Comparison of ENCODE assay signal across 9 cellular contexts in genomic region chr9:127926961-127927456, GRCh38. TPM values are rescaled to one million over a fixed set of nuclear protein-coding genes. Genes with fewer than 3 reads are reported as not detected.
DNase-seq lines count a peak whose midpoint lies in the region; ATAC-seq, FAIRE-seq and TF ChIP-seq lines count a peak whose summit lies in the region.
"Had no signal": no experiment of that assay in that cellular context is flagged by ENCODE, and none has a peak within 500 bp of the region (broad histone marks: within the 10 kb centered on the region; RNA-seq: fewer than 3 reads in every experiment).

No MANE protein-coding gene starts in this region.

- H3K79me2 ChIP-seq in HepG2 (ENCODE audit: insufficient read depth, low read length) (no peaks in the 10 kb centered on the region), keratinocyte (ENCODE audit: control insufficient read depth, insufficient read depth, low read length) (no peaks in the 10 kb centered on the region)

- dilution Hi-C loops in keratinocyte (cut with MboI; ENCODE audit: extremely low pct_ligation_motif_present, low sequenced_read_pairs), result loop anchor here (25.0 kb wide), 1 partner anchor 135 kb away; the partner anchor contains the start of genes NAIF1 and SLC25A25

- H3K4me1 ChIP-seq in HepG2 (ENCODE audit: insufficient read depth, low read length) (peaks cover 37% of the 10 kb centered on the region), right lobe of liver (peaks cover 0 to 6% (median 2%) of the 10 kb centered on the region in 4 donors), keratinocyte (ENCODE audit: control insufficient read depth, extremely low read depth, insufficient read depth, low read length) (peaks cover 33% of the 10 kb centered on the region)

- H3K4me3 ChIP-seq in HepG2 (replicated peaks in 1 of 3; ENCODE audit: insufficient read depth in 1 of 3, low read depth in 2 of 3, low read length in 3 of 3) (no peak overlapping the region), right lobe of liver (no peak overlapping the region), keratinocyte (ENCODE audit: control insufficient read depth in 2 of 3, extremely low read depth in 1 of 3, insufficient read depth in 2 of 3, low read depth in 1 of 3, low read length in 3 of 3) (peak overlapping the region; percentile 48 to 66 (median 59))

- H3K9ac ChIP-seq in HepG2 (ENCODE audit: insufficient read depth, low read depth, low read length) (no peak overlapping the region), keratinocyte (ENCODE audit: control insufficient read depth, extremely low read depth, insufficient read depth, low read length) (peak overlapping the region; percentile 64)

- H3K36me3 ChIP-seq in HepG2 (replicated peaks in 1 of 2; ENCODE audit: control insufficient read depth in 1 of 2, insufficient read depth in 2 of 2, low read length in 2 of 2) (no peaks in the 10 kb centered on the region), right lobe of liver (no peaks in the 10 kb centered on the region), keratinocyte (ENCODE audit: control insufficient read depth in 2 of 2, extremely low read depth in 1 of 2, insufficient read depth in 2 of 2, low read length in 2 of 2) (no peaks in the 10 kb centered on the region)
- H3K36me3 ChIP-seq: pancreas had no signal

- H3K4me3 Mint-ChIP-seq in activated naive CD8-positive, alpha-beta T cell treated with anti-CD3 and anti-CD28 coated beads, Interleukin-2, amount 10 ng/mL, durations not matched to agents 7 days and 5 days, result peak overlapping the region; percentile 79

- H4K20me1 ChIP-seq in HepG2 (ENCODE audit: insufficient read depth, low read length), result no peaks in the 10 kb centered on the region
- H4K20me1 ChIP-seq in keratinocyte (ENCODE audit: control insufficient read depth, extremely low read depth, insufficient read depth, low read length), result no peaks in the 10 kb centered on the region

- 73% methylated on average over 23 of the region's 37 CpGs for WGBS in HepG2 (ENCODE audit: low lambda C conversion rate)
- 20% methylated on average over 1 of the region's 37 CpGs for WGBS in right lobe of liver (ENCODE audit: insufficient coverage, low coverage, low lambda C conversion rate, missing lambda C conversion rate)

- no peak for TF ChIP-seq RAD21 in HepG2 (CRISPR knock-in tag; IDR thresholded peaks at IDR 0.05)

- no peak for ATAC-seq in HepG2
- no peak for ATAC-seq in right lobe of liver
- ATAC-seq in activated naive CD8-positive, alpha-beta T cell treated with anti-CD3 and anti-CD28 coated beads, Interleukin-2, amount 10 ng/mL, durations not matched to agents 7 days and 5 days (ENCODE audit: low read depth), result peak; percentile 14
- ATAC-seq in GM21576 (IDR thresholded peaks at IDR 0.05; ENCODE audit: unreplicated experiment), result no peak
- ATAC-seq in HG02642 (IDR thresholded peaks at IDR 0.05; ENCODE audit: poor library complexity, unreplicated experiment), result no peak

- no peaks in the 10 kb centered on the region for H3K9me3 Mint-ChIP-seq in activated naive CD8-positive, alpha-beta T cell treated with anti-CD3 and anti-CD28 coated beads, Interleukin-2, amount 10 ng/mL, durations not matched to agents 7 days and 5 days

- H3K9me3 ChIP-seq in HepG2 (ENCODE audit: low read length), result no peaks in the 10 kb centered on the region
- H3K9me3 ChIP-seq in right lobe of liver, result no peaks in the 10 kb centered on the region
- H3K9me3 ChIP-seq in keratinocyte (ENCODE audit: control insufficient read depth, low read depth, low read length), result no peaks in the 10 kb centered on the region
- H3K9me3 ChIP-seq: pancreas had no signal

- intact Hi-C loops in HepG2 (cut with micrococcal nuclease; ENCODE audit: unreplicated experiment) (no loop called here), right lobe of liver (cut with DNase I) (loop anchor here (10.0 kb wide), 2 partner anchors 332 to 422 kb away; no protein-coding TSS in a partner anchor)

- TF ChIP-seq CTCF in HepG2 (CRISPR knock-in tag; IDR thresholded peaks at IDR 0.05) (no peak), right lobe of liver (IDR thresholded peaks at IDR 0.05) (no peak), keratinocyte (optimal IDR thresholded peaks at IDR 0.05 in 1 of 3, IDR thresholded peaks at IDR 0.05 in 1 of 3, conservative IDR thresholded peaks at IDR 0.05 in 1 of 3; ENCODE audit: extremely low read depth in 1 of 3, insufficient read depth in 2 of 3, low read length in 3 of 3) (no peak)

- H3K27me3 Mint-ChIP-seq in activated naive CD8-positive, alpha-beta T cell treated with anti-CD3 and anti-CD28 coated beads, Interleukin-2, amount 10 ng/mL, durations not matched to agents 7 days and 5 days, result peaks cover 15% of the 10 kb centered on the region

- H3K27ac ChIP-seq in HepG2 (ENCODE audit: extremely low read length, insufficient read depth, low read length) (no peak overlapping the region), right lobe of liver (no peak overlapping the region), keratinocyte (ENCODE audit: control insufficient read depth, insufficient read depth, low read length) (peak overlapping the region; percentile 23)
- H3K27ac ChIP-seq: pancreas had no signal

- no peak for DNase-seq in HepG2 (ENCODE audit: low spot score)
- no peak for DNase-seq in right lobe of liver
- no peak for DNase-seq in activated naive CD8-positive, alpha-beta T cell treated with anti-CD3 and anti-CD28 coated beads, Interleukin-2, amount 10 ng/mL, durations not matched to agents 7 days and 5 days
- DNase-seq in keratinocyte (ENCODE audit: low read depth, low spot score), result no peak
- DNase-seq in anterior cingulate cortex (lab: John Stamatoyannopoulos, UW), result no peak
- no peak for DNase-seq in amniotic stem cell (lab: John Stamatoyannopoulos, UW)

- in situ Hi-C loops in HepG2 (cut with HindIII; ENCODE audit: extremely low pct_ligation_motif_present, low pct_unique_long_range_greater_than_20kb), result loop anchor here (5.0 to 10.0 kb wide), 2 partner anchors 330 to 422 kb away; no protein-coding TSS in a partner anchor

- no TSS peak for BruUV-seq in HepG2 (replicated peaks; lab: Mats Ljungman, UMichigan)

- TF ChIP-seq POLR2A in HepG2 (IDR thresholded peaks at IDR 0.05; ENCODE audit: insufficient read depth in 1 of 2, low read depth in 2 of 2, low read length in 2 of 2) (no peak), right lobe of liver (IDR thresholded peaks at IDR 0.05) (no peak)

- H3K4me2 ChIP-seq in HepG2 (ENCODE audit: low read depth, low read length) (peak overlapping the region; percentile 7; the same call in 1 of the 2 replicates), keratinocyte (ENCODE audit: control insufficient read depth, extremely low read depth, insufficient read depth, low read depth, low read length) (peak overlapping the region; percentile 71)

- H3K9me1 ChIP-seq in keratinocyte (ENCODE audit: control insufficient read depth, extremely low read depth, insufficient read depth, low read length), result no peaks in the 10 kb centered on the region

- POLR2A ChIA-PET in HepG2 (lab: Yijun Ruan, JAX), result no interaction called here
- POLR2A ChIA-PET in activated naive CD8-positive, alpha-beta T cell treated with anti-CD3 and anti-CD28 coated beads, Interleukin-2, amount 10 ng/mL, durations not matched to agents 7 days and 5 days (lab: Charles Lee), result interaction anchor here (0.6 kb wide), 1 partner anchor 20 kb away, joined by 3 read pairs; no protein-coding TSS in a partner anchor

- CTCF ChIA-PET in HepG2 (lab: Yijun Ruan, JAX; ENCODE audit: low intra/inter-chr PET ratio, low total read pairs), result no interaction called here

- FAIRE-seq in HepG2 (lab: Jason Lieb, UNC) (no peak), keratinocyte (lab: Jason Lieb, UNC) (no peak)
- FAIRE-seq: pancreas had no signal

- H3K27me3 ChIP-seq in HepG2 (ENCODE audit: control insufficient read depth in 1 of 2, insufficient read depth in 2 of 2, low read length in 2 of 2) (peaks cover 0 to 38% of the 10 kb centered on the region in 2 experiments), right lobe of liver (peaks cover 0 to 9% of the 10 kb centered on the region in 2 donors), keratinocyte (ENCODE audit: control insufficient read depth, extremely low read depth, insufficient read depth, low read length) (no peaks in the 10 kb centered on the region)
- H3K27me3 ChIP-seq: pancreas had no signal

- peaks cover 15% of the 10 kb centered on the region for H3K4me1 Mint-ChIP-seq in activated naive CD8-positive, alpha-beta T cell treated with anti-CD3 and anti-CD28 coated beads, Interleukin-2, amount 10 ng/mL, durations not matched to agents 7 days and 5 days

- TF ChIP-seq EP300 in HepG2 (IDR thresholded peaks at IDR 0.05; ENCODE audit: low read depth in 2 of 2, low read length in 2 of 2) (no peak), HepG2 (CRISPR knock-in tag; IDR thresholded peaks at IDR 0.05; ENCODE audit: borderline replicate concordance) (no peak)

- no peak overlapping the region for H3K27ac Mint-ChIP-seq in activated naive CD8-positive, alpha-beta T cell treated with anti-CD3 and anti-CD28 coated beads, Interleukin-2, amount 10 ng/mL, durations not matched to agents 7 days and 5 days

- H3K36me3 Mint-ChIP-seq in activated naive CD8-positive, alpha-beta T cell treated with anti-CD3 and anti-CD28 coated beads, Interleukin-2, amount 10 ng/mL, durations not matched to agents 7 days and 5 days, result peaks cover 1% of the 10 kb centered on the region

- H2AFZ ChIP-seq in HepG2 (ENCODE audit: low read length) (no peak overlapping the region), keratinocyte (ENCODE audit: control insufficient read depth, low read length) (peak overlapping the region; percentile 35)

RNA-seq across cellular contexts. Expression of gene PIP5KL1, which starts 3.6 kb away (rescaled TPM):
- total RNA-seq in HepG2 (2016; rRNA removed; fragmentation: Illumina TruSeq; extraction: Trizol) (0.20 TPM in 1 of 2 replicates, not detected in the other), right lobe of liver (under 1 TPM in 3 of 6 experiments, not detected in 3; 0.58 to 0.81 (median 0.70) TPM)
- 0.51 TPM in 1 of 2 replicates, not detected in the other for total RNA-seq in HepG2 (2016; cell fraction: cytosol; rRNA removed; fragmentation: Illumina TruSeq; extraction: Trizol; ENCODE audit: low read depth)
- total RNA-seq in HepG2 (2016; cell fraction: insoluble cytoplasmic fraction; rRNA removed; fragmentation: Illumina TruSeq; extraction: Trizol), result 0.15 TPM in 1 of 2 replicates, not detected in the other
- not detected in 2 replicates for total RNA-seq in HepG2 (2016; cell fraction: membrane; rRNA removed; fragmentation: Illumina TruSeq; extraction: Trizol)
- 0.56 TPM in 1 of 2 replicates, not detected in the other for total RNA-seq in HepG2 (2016; cell fraction: nucleus; rRNA removed; fragmentation: Illumina TruSeq; extraction: Trizol)
- polyA plus RNA-seq in HepG2 (2011; rRNA removed) (0.44 and 0.49 TPM in 2 replicates), keratinocyte (2.4 to 5.2 TPM (median 4.4 TPM) in 3 replicates)
- 0.17 and 0.32 TPM in 2 replicates for polyA plus RNA-seq in HepG2 (2011; cell fraction: cytosol; rRNA removed)
- polyA plus RNA-seq in HepG2 (2011; cell fraction: nucleus; rRNA removed), result 5.3 and 9.9 TPM in 2 replicates
- polyA plus RNA-seq in HepG2 (2012), result 0.32 and 0.67 TPM in 2 replicates
- polyA plus RNA-seq in HepG2 (2016; cell fraction: cytosol; fragmentation: Illumina TruSeq; extraction: Trizol; ENCODE audit: low read depth), result 0.24 TPM in 1 of 2 replicates, not detected in the other
- not detected in 2 replicates for polyA plus RNA-seq in HepG2 (2016; cell fraction: insoluble cytoplasmic fraction; fragmentation: Illumina TruSeq; extraction: Trizol; ENCODE audit: low read depth)
- not detected in 2 replicates for polyA plus RNA-seq in HepG2 (2016; cell fraction: membrane; fragmentation: Illumina TruSeq; extraction: Trizol; ENCODE audit: low read depth)
- polyA plus RNA-seq in HepG2 (2016; cell fraction: nucleus; fragmentation: Illumina TruSeq; extraction: Trizol; ENCODE audit: insufficient read depth, low read depth), result 1.1 TPM in 1 of 2 replicates, not detected in the other
- polyA minus RNA-seq in HepG2 (2011; rRNA and poly(A)+ RNA removed; ENCODE audit: low replicate concordance), result 0.72 and 1.4 TPM in 2 replicates
- 0.88 TPM in 1 of 2 replicates, not detected in the other for polyA minus RNA-seq in HepG2 (2011; cell fraction: cytosol; rRNA and poly(A)+ RNA removed)
- 1.3 and 2.2 TPM in 2 replicates for polyA minus RNA-seq in HepG2 (2011; cell fraction: nucleus; rRNA and poly(A)+ RNA removed)
- total RNA-seq in activated naive CD8-positive, alpha-beta T cell treated with anti-CD3 and anti-CD28 coated beads, Interleukin-2, amount 10 ng/mL, durations not matched to agents 7 days and 5 days, result 1 to 10 TPM; 1.5 to 1.9 TPM
- 2.0 TPM for polyA plus RNA-seq in keratinocyte (2011; ENCODE audit: low read depth)
- 1.1 and 2.7 TPM in 2 replicates for polyA plus RNA-seq in keratinocyte (2011; cell fraction: cytosol; rRNA removed)
- 9.0 and 9.9 TPM in 2 replicates for polyA plus RNA-seq in keratinocyte (2011; cell fraction: nucleus; rRNA removed)
- 3.0 and 4.5 TPM in 2 replicates for polyA plus RNA-seq in keratinocyte (2012; ENCODE audit: low replicate concordance)
- polyA minus RNA-seq in keratinocyte, result 0.76 to 2.2 TPM (median 0.83 TPM) in 3 replicates
- polyA minus RNA-seq in keratinocyte (2011; cell fraction: cytosol; rRNA and poly(A)+ RNA removed), result 4.4 TPM
- 3.0 and 3.1 TPM in 2 replicates for polyA minus RNA-seq in keratinocyte (2011; cell fraction: nucleus; rRNA and poly(A)+ RNA removed)

RNA-seq across cellular contexts. Expression of gene ST6GALNAC4, which starts 10.2 kb away (rescaled TPM):
- total RNA-seq in HepG2 (2016; rRNA removed; fragmentation: Illumina TruSeq; extraction: Trizol) (14.8 and 18.8 TPM in 2 replicates), right lobe of liver (10 to 100 TPM in 3 of 6 experiments, 1 to 10 TPM in 3; 3.2 to 23.8 (median 11.2) TPM)
- total RNA-seq in HepG2 (2016; cell fraction: cytosol; rRNA removed; fragmentation: Illumina TruSeq; extraction: Trizol; ENCODE audit: low read depth), result 35.6 and 43.0 TPM in 2 replicates
- total RNA-seq in HepG2 (2016; cell fraction: insoluble cytoplasmic fraction; rRNA removed; fragmentation: Illumina TruSeq; extraction: Trizol), result 13.0 and 19.7 TPM in 2 replicates
- 47.7 and 65.6 TPM in 2 replicates for total RNA-seq in HepG2 (2016; cell fraction: membrane; rRNA removed; fragmentation: Illumina TruSeq; extraction: Trizol)
- 12.8 and 17.5 TPM in 2 replicates for total RNA-seq in HepG2 (2016; cell fraction: nucleus; rRNA removed; fragmentation: Illumina TruSeq; extraction: Trizol)
- polyA plus RNA-seq in HepG2 (2011; rRNA removed) (27.7 and 36.4 TPM in 2 replicates), keratinocyte (5.8 to 10.8 TPM (median 8.9 TPM) in 3 replicates)
- polyA plus RNA-seq in HepG2 (2011; cell fraction: cytosol; rRNA removed), result 26.2 and 47.9 TPM in 2 replicates
- polyA plus RNA-seq in HepG2 (2011; cell fraction: nucleus; rRNA removed), result 41.2 and 43.3 TPM in 2 replicates
- polyA plus RNA-seq in HepG2 (2012), result 14.8 and 21.6 TPM in 2 replicates
- polyA plus RNA-seq in HepG2 (2016; cell fraction: cytosol; fragmentation: Illumina TruSeq; extraction: Trizol; ENCODE audit: low read depth), result 55.5 and 75.3 TPM in 2 replicates
- 20.6 and 23.9 TPM in 2 replicates for polyA plus RNA-seq in HepG2 (2016; cell fraction: insoluble cytoplasmic fraction; fragmentation: Illumina TruSeq; extraction: Trizol; ENCODE audit: low read depth)
- polyA plus RNA-seq in HepG2 (2016; cell fraction: membrane; fragmentation: Illumina TruSeq; extraction: Trizol; ENCODE audit: low read depth), result 69.4 and 78.8 TPM in 2 replicates
- polyA plus RNA-seq in HepG2 (2016; cell fraction: nucleus; fragmentation: Illumina TruSeq; extraction: Trizol; ENCODE audit: insufficient read depth, low read depth), result 25.2 and 32.3 TPM in 2 replicates
- polyA minus RNA-seq in HepG2 (2011; rRNA and poly(A)+ RNA removed; ENCODE audit: low replicate concordance), result 74.4 and 118 TPM in 2 replicates
- polyA minus RNA-seq in HepG2 (2011; cell fraction: cytosol; rRNA and poly(A)+ RNA removed), result 40.0 and 42.1 TPM in 2 replicates
- polyA minus RNA-seq in HepG2 (2011; cell fraction: nucleus; rRNA and poly(A)+ RNA removed), result 15.6 and 17.8 TPM in 2 replicates
- total RNA-seq in activated naive CD8-positive, alpha-beta T cell treated with anti-CD3 and anti-CD28 coated beads, Interleukin-2, amount 10 ng/mL, durations not matched to agents 7 days and 5 days, result 10 to 100 TPM; 51.1 to 59.5 TPM
- 2.5 TPM for polyA plus RNA-seq in keratinocyte (2011; ENCODE audit: low read depth)
- 5.6 and 14.0 TPM in 2 replicates for polyA plus RNA-seq in keratinocyte (2011; cell fraction: cytosol; rRNA removed)
- polyA plus RNA-seq in keratinocyte (2011; cell fraction: nucleus; rRNA removed), result 4.1 and 8.4 TPM in 2 replicates
- 3.2 and 11.6 TPM in 2 replicates for polyA plus RNA-seq in keratinocyte (2012; ENCODE audit: low replicate concordance)
- 9.4 to 13.1 TPM (median 11.6 TPM) in 3 replicates for polyA minus RNA-seq in keratinocyte
- polyA minus RNA-seq in keratinocyte (2011; cell fraction: cytosol; rRNA and poly(A)+ RNA removed), result 47.4 TPM
- 5.1 and 6.7 TPM in 2 replicates for polyA minus RNA-seq in keratinocyte (2011; cell fraction: nucleus; rRNA and poly(A)+ RNA removed)

RNA-seq across cellular contexts. Expression of gene DPM2, which starts 10.6 kb away (rescaled TPM):
- total RNA-seq in HepG2 (2016; rRNA removed; fragmentation: Illumina TruSeq; extraction: Trizol) (17.5 and 24.8 TPM in 2 replicates), right lobe of liver (10 to 100 TPM; 10.6 to 19.1 (median 13.9) TPM)
- total RNA-seq in HepG2 (2016; cell fraction: cytosol; rRNA removed; fragmentation: Illumina TruSeq; extraction: Trizol; ENCODE audit: low read depth), result 20.0 and 27.3 TPM in 2 replicates
- total RNA-seq in HepG2 (2016; cell fraction: insoluble cytoplasmic fraction; rRNA removed; fragmentation: Illumina TruSeq; extraction: Trizol), result 14.9 and 23.0 TPM in 2 replicates
- 31.4 and 35.9 TPM in 2 replicates for total RNA-seq in HepG2 (2016; cell fraction: membrane; rRNA removed; fragmentation: Illumina TruSeq; extraction: Trizol)
- total RNA-seq in HepG2 (2016; cell fraction: nucleus; rRNA removed; fragmentation: Illumina TruSeq; extraction: Trizol), result 18.6 and 22.0 TPM in 2 replicates
- polyA plus RNA-seq in HepG2 (2011; rRNA removed) (35.3 and 38.6 TPM in 2 replicates), keratinocyte (31.1 to 35.4 TPM (median 34.7 TPM) in 3 replicates)
- 30.5 and 35.2 TPM in 2 replicates for polyA plus RNA-seq in HepG2 (2011; cell fraction: cytosol; rRNA removed)
- polyA plus RNA-seq in HepG2 (2011; cell fraction: nucleus; rRNA removed), result 36.6 and 37.4 TPM in 2 replicates
- 21.4 and 25.3 TPM in 2 replicates for polyA plus RNA-seq in HepG2 (2012)
- 32.5 and 40.9 TPM in 2 replicates for polyA plus RNA-seq in HepG2 (2016; cell fraction: cytosol; fragmentation: Illumina TruSeq; extraction: Trizol; ENCODE audit: low read depth)
- polyA plus RNA-seq in HepG2 (2016; cell fraction: insoluble cytoplasmic fraction; fragmentation: Illumina TruSeq; extraction: Trizol; ENCODE audit: low read depth), result 30.7 and 34.8 TPM in 2 replicates
- polyA plus RNA-seq in HepG2 (2016; cell fraction: membrane; fragmentation: Illumina TruSeq; extraction: Trizol; ENCODE audit: low read depth), result 49.8 and 53.8 TPM in 2 replicates
- 49.9 and 52.5 TPM in 2 replicates for polyA plus RNA-seq in HepG2 (2016; cell fraction: nucleus; fragmentation: Illumina TruSeq; extraction: Trizol; ENCODE audit: insufficient read depth, low read depth)
- 68.5 and 193 TPM in 2 replicates for polyA minus RNA-seq in HepG2 (2011; rRNA and poly(A)+ RNA removed; ENCODE audit: low replicate concordance)
- polyA minus RNA-seq in HepG2 (2011; cell fraction: cytosol; rRNA and poly(A)+ RNA removed), result 12.9 and 15.4 TPM in 2 replicates
- 34.8 and 35.4 TPM in 2 replicates for polyA minus RNA-seq in HepG2 (2011; cell fraction: nucleus; rRNA and poly(A)+ RNA removed)
- total RNA-seq in activated naive CD8-positive, alpha-beta T cell treated with anti-CD3 and anti-CD28 coated beads, Interleukin-2, amount 10 ng/mL, durations not matched to agents 7 days and 5 days, result 10 to 100 TPM; 49.2 to 54.2 TPM
- polyA plus RNA-seq in keratinocyte (2011; ENCODE audit: low read depth), result 4.3 TPM
- 30.4 and 34.1 TPM in 2 replicates for polyA plus RNA-seq in keratinocyte (2011; cell fraction: cytosol; rRNA removed)
- 31.3 and 35.3 TPM in 2 replicates for polyA plus RNA-seq in keratinocyte (2011; cell fraction: nucleus; rRNA removed)
- polyA plus RNA-seq in keratinocyte (2012; ENCODE audit: low replicate concordance), result 30.8 and 33.4 TPM in 2 replicates
- 30.5 to 46.0 TPM (median 35.2 TPM) in 3 replicates for polyA minus RNA-seq in keratinocyte
- 42.6 TPM for polyA minus RNA-seq in keratinocyte (2011; cell fraction: cytosol; rRNA and poly(A)+ RNA removed)
- polyA minus RNA-seq in keratinocyte (2011; cell fraction: nucleus; rRNA and poly(A)+ RNA removed), result 9.5 and 11.2 TPM in 2 replicates

RNA-seq across cellular contexts. Expression of gene ST6GALNAC6, which starts 27.6 kb away (rescaled TPM):
- 16.7 and 18.5 TPM in 2 replicates for total RNA-seq in HepG2 (2016; rRNA removed; fragmentation: Illumina TruSeq; extraction: Trizol)
- total RNA-seq in HepG2 (2016; cell fraction: cytosol; rRNA removed; fragmentation: Illumina TruSeq; extraction: Trizol; ENCODE audit: low read depth), result 13.5 and 13.9 TPM in 2 replicates
- total RNA-seq in HepG2 (2016; cell fraction: insoluble cytoplasmic fraction; rRNA removed; fragmentation: Illumina TruSeq; extraction: Trizol), result 11.7 and 18.2 TPM in 2 replicates
- 42.0 and 46.1 TPM in 2 replicates for total RNA-seq in HepG2 (2016; cell fraction: membrane; rRNA removed; fragmentation: Illumina TruSeq; extraction: Trizol)
- 13.4 and 15.1 TPM in 2 replicates for total RNA-seq in HepG2 (2016; cell fraction: nucleus; rRNA removed; fragmentation: Illumina TruSeq; extraction: Trizol)
- polyA plus RNA-seq in HepG2 (2011; rRNA removed), result 65.4 and 103 TPM in 2 replicates
- 63.0 and 69.3 TPM in 2 replicates for polyA plus RNA-seq in HepG2 (2011; cell fraction: cytosol; rRNA removed)
- polyA plus RNA-seq in HepG2 (2011; cell fraction: nucleus; rRNA removed), result 134 and 138 TPM in 2 replicates
- 36.1 and 53.0 TPM in 2 replicates for polyA plus RNA-seq in HepG2 (2012)
- polyA plus RNA-seq in HepG2 (2016; cell fraction: cytosol; fragmentation: Illumina TruSeq; extraction: Trizol; ENCODE audit: low read depth), result 33.4 and 37.1 TPM in 2 replicates
- polyA plus RNA-seq in HepG2 (2016; cell fraction: insoluble cytoplasmic fraction; fragmentation: Illumina TruSeq; extraction: Trizol; ENCODE audit: low read depth), result 18.0 and 19.3 TPM in 2 replicates
- polyA plus RNA-seq in HepG2 (2016; cell fraction: membrane; fragmentation: Illumina TruSeq; extraction: Trizol; ENCODE audit: low read depth), result 54.8 and 59.0 TPM in 2 replicates
- polyA plus RNA-seq in HepG2 (2016; cell fraction: nucleus; fragmentation: Illumina TruSeq; extraction: Trizol; ENCODE audit: insufficient read depth, low read depth), result 32.9 and 35.5 TPM in 2 replicates
- polyA minus RNA-seq in HepG2 (2011; rRNA and poly(A)+ RNA removed; ENCODE audit: low replicate concordance), result 41.6 and 91.9 TPM in 2 replicates
- 15.4 and 21.1 TPM in 2 replicates for polyA minus RNA-seq in HepG2 (2011; cell fraction: cytosol; rRNA and poly(A)+ RNA removed)
- 22.4 and 22.6 TPM in 2 replicates for polyA minus RNA-seq in HepG2 (2011; cell fraction: nucleus; rRNA and poly(A)+ RNA removed)
- 10 to 100 TPM; 22.5 to 40.3 (median 29.8) TPM for total RNA-seq in right lobe of liver
- 100 to 1,000 TPM; 105 to 112 TPM for total RNA-seq in activated naive CD8-positive, alpha-beta T cell treated with anti-CD3 and anti-CD28 coated beads, Interleukin-2, amount 10 ng/mL, durations not matched to agents 7 days and 5 days
- 20.1 to 55.8 TPM (median 21.1 TPM) in 3 replicates for polyA plus RNA-seq in keratinocyte
- polyA plus RNA-seq in keratinocyte (2011; ENCODE audit: low read depth), result 4.2 TPM
- 27.9 and 43.7 TPM in 2 replicates for polyA plus RNA-seq in keratinocyte (2011; cell fraction: cytosol; rRNA removed)
- polyA plus RNA-seq in keratinocyte (2011; cell fraction: nucleus; rRNA removed), result 35.1 and 46.6 TPM in 2 replicates
- polyA plus RNA-seq in keratinocyte (2012; ENCODE audit: low replicate concordance), result 20.0 and 24.9 TPM in 2 replicates
- polyA minus RNA-seq in keratinocyte, result 40.2 to 78.3 TPM (median 46.2 TPM) in 3 replicates
- polyA minus RNA-seq in keratinocyte (2011; cell fraction: cytosol; rRNA and poly(A)+ RNA removed), result 25.1 TPM
- 9.2 and 11.3 TPM in 2 replicates for polyA minus RNA-seq in keratinocyte (2011; cell fraction: nucleus; rRNA and poly(A)+ RNA removed)

RNA-seq across cellular contexts. Expression of gene AK1, which starts 49.5 kb away (rescaled TPM):
- total RNA-seq in HepG2 (2016; rRNA removed; fragmentation: Illumina TruSeq; extraction: Trizol), result 25.7 and 32.8 TPM in 2 replicates
- total RNA-seq in HepG2 (2016; cell fraction: cytosol; rRNA removed; fragmentation: Illumina TruSeq; extraction: Trizol; ENCODE audit: low read depth), result 12.5 and 17.4 TPM in 2 replicates
- total RNA-seq in HepG2 (2016; cell fraction: insoluble cytoplasmic fraction; rRNA removed; fragmentation: Illumina TruSeq; extraction: Trizol), result 27.8 and 33.7 TPM in 2 replicates
- 18.2 and 19.8 TPM in 2 replicates for total RNA-seq in HepG2 (2016; cell fraction: membrane; rRNA removed; fragmentation: Illumina TruSeq; extraction: Trizol)
- 13.7 and 15.3 TPM in 2 replicates for total RNA-seq in HepG2 (2016; cell fraction: nucleus; rRNA removed; fragmentation: Illumina TruSeq; extraction: Trizol)
- polyA plus RNA-seq in HepG2 (2011; rRNA removed), result 19.1 and 28.5 TPM in 2 replicates
- polyA plus RNA-seq in HepG2 (2011; cell fraction: cytosol; rRNA removed), result 29.9 and 38.0 TPM in 2 replicates
- 34.1 and 55.6 TPM in 2 replicates for polyA plus RNA-seq in HepG2 (2011; cell fraction: nucleus; rRNA removed)
- 17.5 and 23.3 TPM in 2 replicates for polyA plus RNA-seq in HepG2 (2012)
- 28.9 and 48.9 TPM in 2 replicates for polyA plus RNA-seq in HepG2 (2016; cell fraction: cytosol; fragmentation: Illumina TruSeq; extraction: Trizol; ENCODE audit: low read depth)
- 44.7 and 50.7 TPM in 2 replicates for polyA plus RNA-seq in HepG2 (2016; cell fraction: insoluble cytoplasmic fraction; fragmentation: Illumina TruSeq; extraction: Trizol; ENCODE audit: low read depth)
- polyA plus RNA-seq in HepG2 (2016; cell fraction: membrane; fragmentation: Illumina TruSeq; extraction: Trizol; ENCODE audit: low read depth), result 31.6 and 41.6 TPM in 2 replicates
- 39.2 and 40.7 TPM in 2 replicates for polyA plus RNA-seq in HepG2 (2016; cell fraction: nucleus; fragmentation: Illumina TruSeq; extraction: Trizol; ENCODE audit: insufficient read depth, low read depth)
- polyA minus RNA-seq in HepG2 (2011; rRNA and poly(A)+ RNA removed; ENCODE audit: low replicate concordance), result 3.6 and 45.8 TPM in 2 replicates
- 3.8 and 5.4 TPM in 2 replicates for polyA minus RNA-seq in HepG2 (2011; cell fraction: cytosol; rRNA and poly(A)+ RNA removed)
- 1.7 and 4.1 TPM in 2 replicates for polyA minus RNA-seq in HepG2 (2011; cell fraction: nucleus; rRNA and poly(A)+ RNA removed)
- total RNA-seq in right lobe of liver, result 10 to 100 TPM; 31.4 to 78.6 (median 51.7) TPM
- total RNA-seq in activated naive CD8-positive, alpha-beta T cell treated with anti-CD3 and anti-CD28 coated beads, Interleukin-2, amount 10 ng/mL, durations not matched to agents 7 days and 5 days, result 10 to 100 TPM; 46.8 to 54.6 TPM
- 40.2 to 53.8 TPM (median 46.5 TPM) in 3 replicates for polyA plus RNA-seq in keratinocyte
- polyA plus RNA-seq in keratinocyte (2011; ENCODE audit: low read depth), result 41.4 TPM
- polyA plus RNA-seq in keratinocyte (2011; cell fraction: cytosol; rRNA removed), result 41.7 and 88.2 TPM in 2 replicates
- 45.8 and 51.8 TPM in 2 replicates for polyA plus RNA-seq in keratinocyte (2011; cell fraction: nucleus; rRNA removed)
- polyA plus RNA-seq in keratinocyte (2012; ENCODE audit: low replicate concordance), result 65.7 and 69.7 TPM in 2 replicates
- polyA minus RNA-seq in keratinocyte, result 19.3 to 28.6 TPM (median 20.6 TPM) in 3 replicates
- 20.1 TPM for polyA minus RNA-seq in keratinocyte (2011; cell fraction: cytosol; rRNA and poly(A)+ RNA removed)
- polyA minus RNA-seq in keratinocyte (2011; cell fraction: nucleus; rRNA and poly(A)+ RNA removed), result 3.7 and 4.8 TPM in 2 replicates

Comparison
In these comparisons a context has a peak if more than half of its experiments do, and no peak if none do; other contexts are left out.
1. H3K4me3 ChIP-seq: peak in keratinocyte (3 of 3); none in HepG2 (0 of 3) and right lobe of liver (0 of 3).